7 cellular contexts compared by ENCODE assay signal in genomic region chr1:161313554-161314200, GRCh38. TPM values are rescaled to one million over a fixed set of nuclear protein-coding genes. Genes with fewer than 3 reads are reported as not detected.
A peak's percentile ranks its signal among the peaks of the same experiment; 100 is the strongest.
DNase-seq lines count a peak whose midpoint lies in the region; ATAC-seq and TF ChIP-seq lines count a peak whose summit lies in the region.

No MANE protein-coding gene starts in this region.

- peak overlapping the region; percentile 80 for H2AFZ ChIP-seq in OCI-LY1 (ENCODE audit: low read length)

- peaks cover 4% of the 10 kb centered on the region for H3K36me3 Mint-ChIP-seq in endodermal cell (ENCODE audit: low read depth)
- H3K36me3 Mint-ChIP-seq in natural killer cell treated with Interleukin-12 subunit alpha and Interleukin-12 subunit beta and Interleukin-15 and Interleukin-18, amount 100 ng/mL, for 72 hours: no peaks in the 10 kb centered on the region

- DNase-seq in endodermal cell: no peak
- DNase-seq in natural killer cell treated with Interleukin-12 subunit alpha and Interleukin-12 subunit beta and Interleukin-15 and Interleukin-18, amount 100 ng/mL, for 72 hours (ENCODE audit: low spot score): no peak
- no peak for DNase-seq in GM13976 (ENCODE audit: low spot score)
- no peak for DNase-seq in NCI-H1436 (lab: John Stamatoyannopoulos, UW)
- DNase-seq in NCI-H2029 (lab: John Stamatoyannopoulos, UW): no peak

- WGBS in endodermal cell (ENCODE audit: insufficient coverage in 1 of 2, insufficient read length in 1 of 2), 2 experiments: 37 to 57% methylated on average over 5 to 27 of the region's 28 CpGs

- H4K20me1 ChIP-seq in OCI-LY1 (ENCODE audit: insufficient read depth, low read length): no peaks in the 10 kb centered on the region

- H3K27me3 ChIP-seq in OCI-LY1 (ENCODE audit: insufficient read depth, low read length) (no peaks in the 10 kb centered on the region), endodermal cell (ENCODE audit: control insufficient read depth, insufficient read depth, low read length, poor library complexity, severe bottlenecking) (no peaks in the 10 kb centered on the region)

- TF ChIP-seq CTCF in OCI-LY1 (IDR thresholded peaks at IDR 0.05; ENCODE audit: low read length): no peak
- no peak for TF ChIP-seq CTCF in endodermal cell (conservative IDR thresholded peaks at IDR 0.05)
- no peak for TF ChIP-seq CTCF in GM13976 (IDR thresholded peaks at IDR 0.05; ENCODE audit: borderline replicate concordance, control extremely low read depth, extremely low read depth, insufficient read depth, missing control alignments)

- H3K4me3 ChIP-seq in OCI-LY1 (ENCODE audit: low read depth, low read length, poor library complexity, severe bottlenecking) (peak overlapping the region; percentile 90), endodermal cell (ENCODE audit: low read length) (peak overlapping the region; percentile 89)

- H3K27me3 Mint-ChIP-seq in endodermal cell (ENCODE audit: insufficient read depth): peaks cover 7% of the 10 kb centered on the region
- no peaks in the 10 kb centered on the region for H3K27me3 Mint-ChIP-seq in natural killer cell treated with Interleukin-12 subunit alpha and Interleukin-12 subunit beta and Interleukin-15 and Interleukin-18, amount 100 ng/mL, for 72 hours

- peak; percentile 9 for ATAC-seq in GM21447 (IDR thresholded peaks at IDR 0.05; ENCODE audit: unreplicated experiment)
- no peak for ATAC-seq in natural killer cell treated with Interleukin-12 subunit alpha and Interleukin-12 subunit beta and Interleukin-15 and Interleukin-18, amount 100 ng/mL, for 72 hours

- H3K4me1 ChIP-seq in OCI-LY1 (ENCODE audit: insufficient read depth, low read length, severe bottlenecking) (peaks cover 26% of the 10 kb centered on the region), endodermal cell (ENCODE audit: control insufficient read depth, insufficient read depth, low read length) (no peaks in the 10 kb centered on the region)

- peak overlapping the region; percentile 98 for H3K4me3 Mint-ChIP-seq in endodermal cell
- peak overlapping the region; percentile 96 for H3K4me3 Mint-ChIP-seq in natural killer cell treated with Interleukin-12 subunit alpha and Interleukin-12 subunit beta and Interleukin-15 and Interleukin-18, amount 100 ng/mL, for 72 hours

- H3K9me3 ChIP-seq in OCI-LY1 (ENCODE audit: low read length) (no peaks in the 10 kb centered on the region), endodermal cell (ENCODE audit: control insufficient read depth, low read length) (no peaks in the 10 kb centered on the region)

- no peaks in the 10 kb centered on the region for H3F3A ChIP-seq in OCI-LY1 (ENCODE audit: insufficient read depth, low read length)

- no peak overlapping the region for H3K27ac ChIP-seq in OCI-LY1 (ENCODE audit: low read depth, low read length, poor library complexity, severe bottlenecking)
- peak overlapping the region; percentile 77 for H3K27ac ChIP-seq in endodermal cell (ENCODE audit: low read depth, low read length)

- H3K36me3 ChIP-seq in OCI-LY1 (ENCODE audit: insufficient read depth, low read length) (no peaks in the 10 kb centered on the region), endodermal cell (ENCODE audit: control insufficient read depth, insufficient read depth, low read length) (peaks cover 7% of the 10 kb centered on the region)

- in situ Hi-C loops in GM13976 (cut with MboI; ENCODE audit: low sequenced_read_pairs, unreplicated experiment): no loop called here

- H3K9me2 ChIP-seq in OCI-LY1 (ENCODE audit: low read depth, low read length): no peaks in the 10 kb centered on the region

- peaks cover 21% of the 10 kb centered on the region for H3K4me1 Mint-ChIP-seq in endodermal cell
- peaks cover 15 to 24% of the 10 kb centered on the region in 2 donors for H3K4me1 Mint-ChIP-seq in natural killer cell treated with Interleukin-12 subunit alpha and Interleukin-12 subunit beta and Interleukin-15 and Interleukin-18, amount 100 ng/mL, for 72 hours (ENCODE audit: low read depth in 2 of 2)

- H3K79me2 ChIP-seq in OCI-LY1 (ENCODE audit: insufficient read depth, low read length): peaks cover 14% of the 10 kb centered on the region

- H3K4me2 ChIP-seq in OCI-LY1 (ENCODE audit: low read length): peak overlapping the region; percentile 97

- H3K9ac ChIP-seq in OCI-LY1 (ENCODE audit: low read length) (peak overlapping the region; percentile 89), endodermal cell (ENCODE audit: extremely low read depth, low read length, poor library complexity, severe bottlenecking) (peak overlapping the region; percentile 98)

- no peaks in the 10 kb centered on the region for H3K9me3 Mint-ChIP-seq in endodermal cell
- no peaks in the 10 kb centered on the region for H3K9me3 Mint-ChIP-seq in natural killer cell treated with Interleukin-12 subunit alpha and Interleukin-12 subunit beta and Interleukin-15 and Interleukin-18, amount 100 ng/mL, for 72 hours

- peak overlapping the region; percentile 100 for H3K27ac Mint-ChIP-seq in endodermal cell
- H3K27ac Mint-ChIP-seq in natural killer cell treated with Interleukin-12 subunit alpha and Interleukin-12 subunit beta and Interleukin-15 and Interleukin-18, amount 100 ng/mL, for 72 hours: peak overlapping the region; percentile 96 to 98

RNA-seq across cellular contexts. Expression of gene SDHC, which starts 0.5 kb away (rescaled TPM):
- total RNA-seq in endodermal cell: 100 to 1,000 TPM; 270 to 296 TPM
- 206 TPM for polyA plus RNA-seq in endodermal cell (2013, experiment 1 of 2)
- 181 TPM for polyA plus RNA-seq in endodermal cell (2013, experiment 2 of 2)
- total RNA-seq in natural killer cell treated with Interleukin-12 subunit alpha and Interleukin-12 subunit beta and Interleukin-15 and Interleukin-18, amount 100 ng/mL, for 72 hours: 100 to 1,000 TPM; 127 to 183 TPM

RNA-seq across cellular contexts. Expression of gene MPZ, which starts 3.9 kb away (rescaled TPM):
- total RNA-seq in endodermal cell: 1 to 10 TPM; 1.7 to 3.3 TPM
- polyA plus RNA-seq in endodermal cell (2013, experiment 1 of 2): 20.3 TPM
- polyA plus RNA-seq in endodermal cell (2013, experiment 2 of 2): 18.3 TPM
- 1 to 10 TPM; 4.4 to 6.6 TPM for total RNA-seq in natural killer cell treated with Interleukin-12 subunit alpha and Interleukin-12 subunit beta and Interleukin-15 and Interleukin-18, amount 100 ng/mL, for 72 hours

RNA-seq across cellular contexts. Expression of gene CFAP126, which starts 54.0 kb away (rescaled TPM):
- 1 to 10 TPM in 1 of 2 donors, under 1 TPM in 1; 0.86 to 1.2 TPM for total RNA-seq in endodermal cell
- 0.32 TPM for polyA plus RNA-seq in endodermal cell (2013, experiment 1 of 2)
- polyA plus RNA-seq in endodermal cell (2013, experiment 2 of 2): not detected
- total RNA-seq in natural killer cell treated with Interleukin-12 subunit alpha and Interleukin-12 subunit beta and Interleukin-15 and Interleukin-18, amount 100 ng/mL, for 72 hours: not detected

RNA-seq across cellular contexts. Expression of gene PCP4L1, which starts 55.1 kb away (rescaled TPM):
- 10 to 100 TPM in 1 of 2 donors, 1 to 10 TPM in 1; 4.0 to 11.3 TPM for total RNA-seq in endodermal cell
- polyA plus RNA-seq in endodermal cell (2013, experiment 1 of 2): not detected
- polyA plus RNA-seq in endodermal cell (2013, experiment 2 of 2): 0.33 TPM
- under 1 TPM in 1 of 2 donors, not detected in 1; 0.31 TPM for total RNA-seq in natural killer cell treated with Interleukin-12 subunit alpha and Interleukin-12 subunit beta and Interleukin-15 and Interleukin-18, amount 100 ng/mL, for 72 hours
